Comparison of ENCODE assay signal across 8 cellular contexts in genomic region chr4:7103031-7103598, GRCh38. TPM values are rescaled to one million over a fixed set of nuclear protein-coding genes. Genes with fewer than 3 reads are reported as not detected.
A peak's percentile ranks its signal among the peaks of the same experiment; 100 is the strongest.
DNase-seq lines count a peak whose midpoint lies in the region; ATAC-seq and TF ChIP-seq lines count a peak whose summit lies in the region.

No MANE protein-coding gene starts in this region.

- DNase-seq in CD14-positive monocyte (ENCODE audit: low spot score) (peak; percentile 72), NOMO-1 treated with DMSO at 0.1 percent for 48 hours (lab: John Stamatoyannopoulos, UW; ENCODE audit: unreplicated experiment) (peak; percentile 86), epithelial cell of esophagus (ENCODE audit: low read depth) (peak; percentile 68), mucosa of gallbladder (ENCODE audit: low spot score) (peak; percentile 90)
- peak; percentile 78 for DNase-seq in activated CD8-positive, alpha-beta memory T cell treated with anti-CD3 and anti-CD28 coated beads, Interleukin-2, amount 50 U/mL, for 4 hours
- peak; percentile 44 to 61 for DNase-seq in stimulated activated CD8-positive, alpha-beta memory T cell treated with anti-CD3 and anti-CD28 coated beads, Interleukin-4, amount 100 ng/mL, for 1 hour (ENCODE audit: low read depth in 2 of 2, low spot score in 1 of 2)

- peak overlapping the region; percentile 88 to 95 for H3K4me3 Mint-ChIP-seq in CD14-positive monocyte

- H3K27me3 Mint-ChIP-seq in CD14-positive monocyte (ENCODE audit: low read depth in 3 of 3): peaks cover 18 to 35% (median 31%) of the 10 kb centered on the region in 3 donors

- peak overlapping the region; percentile 48 for H3K4me3 ChIP-seq in epithelial cell of esophagus (ENCODE audit: low read length)

- TF ChIP-seq CTCF in CD14-positive monocyte (IDR thresholded peaks at IDR 0.05) (no peak), epithelial cell of esophagus (IDR thresholded peaks at IDR 0.05; ENCODE audit: insufficient read depth, low read depth, low read length, missing control alignments) (no peak)

- H3K27ac Mint-ChIP-seq in CD14-positive monocyte: peak overlapping the region; percentile 70 to 86 (median 76)

- H3K9me3 Mint-ChIP-seq in CD14-positive monocyte: peaks cover 0 to 3% (median 0%) of the 10 kb centered on the region in 7 donors

- intact Hi-C loops in CD14-positive monocyte (cut with micrococcal nuclease): loop anchor here in 1 of 2 donors (10.0 kb wide), 1 partner anchor 528 kb away; the partner anchor contains the start of gene MAN2B2

- ATAC-seq in GM19351 (IDR thresholded peaks at IDR 0.05; ENCODE audit: unreplicated experiment) (peak; percentile 84), HG03460 (IDR thresholded peaks at IDR 0.05; ENCODE audit: unreplicated experiment) (peak; percentile 78)

- H3K36me3 Mint-ChIP-seq in CD14-positive monocyte: no peaks in the 10 kb centered on the region

- peaks cover 25% of the 10 kb centered on the region for H3K4me1 Mint-ChIP-seq in CD14-positive monocyte

RNA-seq across cellular contexts. Expression of gene GRPEL1, which starts 35.3 kb away (rescaled TPM):
- 10 to 100 TPM; 45.4 to 49.6 TPM for polyA plus RNA-seq in CD14-positive monocyte
- total RNA-seq in mucosa of gallbladder: 27.5 TPM

RNA-seq across cellular contexts. Expression of gene TADA2B, which starts 59.9 kb away (rescaled TPM):
- polyA plus RNA-seq in CD14-positive monocyte: 1 to 10 TPM; 2.0 to 2.6 TPM
- 23.9 TPM for total RNA-seq in mucosa of gallbladder

Comparison
In these comparisons a context has a peak if more than half of its experiments do, and no peak if none do; other contexts are left out.
1. Peak in every context shown above with its lines: DNase-seq, ATAC-seq and H3K4me3 ChIP-seq.